18 cellular contexts compared by ENCODE assay signal in genomic region chr14:65827520-65827919, GRCh38.
DNase-seq lines count a peak whose midpoint lies in the region; ATAC-seq and TF ChIP-seq lines count a peak whose summit lies in the region.
"Had no signal": no experiment of that assay in that cellular context is flagged by ENCODE, and none has a peak within 500 bp of the region (broad histone marks: within the 10 kb centered on the region; RNA-seq: fewer than 3 reads in every experiment).

No MANE protein-coding gene starts in this region.

- H3K27ac Mint-ChIP-seq in activated CD4-positive, alpha-beta T cell treated with anti-CD3 and anti-CD28 coated beads, Interleukin-2, amount 10 ng/mL, durations not matched to agents 7 days and 5 days: peak overlapping the region; percentile 27
- H3K27ac Mint-ChIP-seq in activated CD4-positive, alpha-beta T cell treated with anti-CD3 and anti-CD28 coated beads, Interleukin-2, amount 10 ng/mL, durations not matched to agents 24 days and 14 days: no peak overlapping the region
- H3K27ac Mint-ChIP-seq: IgD-negative memory B cell had no signal

- peaks cover 3% of the 10 kb centered on the region for H3K27me3 Mint-ChIP-seq in activated CD4-positive, alpha-beta T cell treated with anti-CD3 and anti-CD28 coated beads, Interleukin-2, amount 10 ng/mL, durations not matched to agents 7 days and 5 days
- peaks cover 9% of the 10 kb centered on the region for H3K27me3 Mint-ChIP-seq in activated CD4-positive, alpha-beta T cell treated with anti-CD3 and anti-CD28 coated beads, Interleukin-2, amount 10 ng/mL, durations not matched to agents 24 days and 14 days
- H3K27me3 Mint-ChIP-seq: CD4-positive, alpha-beta memory T cell; IgD-negative memory B cell had no signal

- no peaks in the 10 kb centered on the region for H3K79me2 ChIP-seq in Loucy (ENCODE audit: insufficient read depth, low read length)

- no peak overlapping the region for H3K4me3 Mint-ChIP-seq in activated CD4-positive, alpha-beta T cell treated with anti-CD3 and anti-CD28 coated beads, Interleukin-2, amount 10 ng/mL, durations not matched to agents 7 days and 5 days
- H3K4me3 Mint-ChIP-seq in activated CD4-positive, alpha-beta T cell treated with anti-CD3 and anti-CD28 coated beads, Interleukin-2, amount 10 ng/mL, durations not matched to agents 24 days and 14 days: no peak overlapping the region
- H3K4me3 Mint-ChIP-seq: CD14-positive monocyte; CD4-positive, alpha-beta memory T cell had no signal

- no peak overlapping the region for H3K9ac ChIP-seq in Loucy (ENCODE audit: low read depth, low read length, poor library complexity, severe bottlenecking)
- H3K9ac ChIP-seq: BLaER1, GM23248 had no signal

- no peaks in the 10 kb centered on the region for H3K9me2 ChIP-seq in Loucy (replicated peaks; ENCODE audit: low read depth, low read length)

- TF ChIP-seq CTCF in Loucy (conservative IDR thresholded peaks at IDR 0.05; ENCODE audit: low read length) (0 out of 2 replicates have a peak, but pooled peaks have one; percentile 11), epithelial cell of proximal tubule (conservative IDR thresholded peaks at IDR 0.05; ENCODE audit: low read depth, low read length) (peak; percentile 14)

- H4K20me1 ChIP-seq in Loucy (ENCODE audit: insufficient read depth, low read length, poor library complexity, severe bottlenecking): no peaks in the 10 kb centered on the region
- H4K20me1 ChIP-seq: BLaER1 had no signal

- H3K4me3 ChIP-seq in Loucy (ENCODE audit: low read length, poor library complexity, severe bottlenecking) (no peak overlapping the region), epithelial cell of proximal tubule (ENCODE audit: low read depth, low read length) (no peak overlapping the region)
- H3K4me3 ChIP-seq: A549, BLaER1, GM23248 had no signal

- no peak for ATAC-seq in HG02884 (IDR thresholded peaks at IDR 0.05; ENCODE audit: unreplicated experiment)
- ATAC-seq: A549, HepG2 had no signal

- no peak for DNase-seq in activated CD4-positive, alpha-beta T cell treated with anti-CD3 and anti-CD28 coated beads, Interleukin-2, amount 10 ng/mL, durations not matched to agents 7 days and 5 days
- no peak for DNase-seq in activated CD4-positive, alpha-beta T cell treated with anti-CD3 and anti-CD28 coated beads, Interleukin-2, amount 10 ng/mL, durations not matched to agents 24 days and 14 days
- DNase-seq in epithelial cell of proximal tubule (ENCODE audit: low read depth) (no peak), A172 (ENCODE audit: low spot score) (no peak)
- no peak for DNase-seq in activated CD8-positive, alpha-beta memory T cell treated with anti-CD3 and anti-CD28 coated beads, Interleukin-2, amount 50 U/mL, for 4 hours
- DNase-seq: CD4-positive, alpha-beta memory T cell; DMS153; DMS79; GDM1; GM23248; HCEC 1CT had no signal

- no peaks in the 10 kb centered on the region for H3F3A ChIP-seq in Loucy (ENCODE audit: low read depth)

- no peaks in the 10 kb centered on the region for H3K9me3 ChIP-seq in Loucy (ENCODE audit: insufficient read depth, low read depth, low read length)
- H3K9me3 ChIP-seq: A549, BLaER1 had no signal

- peaks cover 31% of the 10 kb centered on the region for H3K4me1 Mint-ChIP-seq in activated CD4-positive, alpha-beta T cell treated with anti-CD3 and anti-CD28 coated beads, Interleukin-2, amount 10 ng/mL, durations not matched to agents 7 days and 5 days
- H3K4me1 Mint-ChIP-seq in activated CD4-positive, alpha-beta T cell treated with anti-CD3 and anti-CD28 coated beads, Interleukin-2, amount 10 ng/mL, durations not matched to agents 24 days and 14 days: peaks cover 21% of the 10 kb centered on the region
- H3K4me1 Mint-ChIP-seq: CD14-positive monocyte had no signal

- POLR2A ChIA-PET in activated CD4-positive, alpha-beta T cell treated with anti-CD3 and anti-CD28 coated beads, Interleukin-2, amount 10 ng/mL, durations not matched to agents 7 days and 5 days (lab: Charles Lee): no interaction called here

- CTCF ChIA-PET in activated CD4-positive, alpha-beta T cell treated with anti-CD3 and anti-CD28 coated beads, Interleukin-2, amount 10 ng/mL, durations not matched to agents 7 days and 5 days (lab: Charles Lee): interaction anchor here (1.0 to 2.0 kb wide), 2 partner anchors 17 to 412 kb away, joined by 3 to 6 read pairs; no protein-coding TSS in a partner anchor

- no peak overlapping the region for H2AFZ ChIP-seq in Loucy (ENCODE audit: low read length)
- H2AFZ ChIP-seq: GM23248 had no signal

- H3K4me1 ChIP-seq in Loucy (ENCODE audit: insufficient read depth, low read length, poor library complexity, severe bottlenecking): peaks cover 6% of the 10 kb centered on the region
- H3K4me1 ChIP-seq: BLaER1 had no signal

- H3K27me3 ChIP-seq in Loucy (ENCODE audit: insufficient read depth, low read length, poor library complexity, severe bottlenecking): no peaks in the 10 kb centered on the region
- H3K27me3 ChIP-seq: BLaER1 had no signal

- H3K36me3 ChIP-seq in Loucy (ENCODE audit: insufficient read depth, low read length): no peaks in the 10 kb centered on the region
- H3K36me3 ChIP-seq: BLaER1 had no signal

- H3K9me3 Mint-ChIP-seq in activated CD4-positive, alpha-beta T cell treated with anti-CD3 and anti-CD28 coated beads, Interleukin-2, amount 10 ng/mL, durations not matched to agents 7 days and 5 days: no peaks in the 10 kb centered on the region
- H3K9me3 Mint-ChIP-seq in activated CD4-positive, alpha-beta T cell treated with anti-CD3 and anti-CD28 coated beads, Interleukin-2, amount 10 ng/mL, durations not matched to agents 24 days and 14 days: peaks cover 5% of the 10 kb centered on the region
- H3K9me3 Mint-ChIP-seq: CD4-positive, alpha-beta memory T cell had no signal

- intact Hi-C loops in activated CD4-positive, alpha-beta T cell treated with anti-CD3 and anti-CD28 coated beads, Interleukin-2, amount 10 ng/mL, durations not matched to agents 24 days and 14 days (cut with micrococcal nuclease): no loop called here

- no peak overlapping the region for H3K4me2 ChIP-seq in Loucy (ENCODE audit: low read depth, low read length, poor library complexity, severe bottlenecking)
- H3K4me2 ChIP-seq: A549, BLaER1 had no signal

- H3K36me3 Mint-ChIP-seq in activated CD4-positive, alpha-beta T cell treated with anti-CD3 and anti-CD28 coated beads, Interleukin-2, amount 10 ng/mL, durations not matched to agents 7 days and 5 days (ENCODE audit: low read depth): peaks cover 5% of the 10 kb centered on the region
- no peaks in the 10 kb centered on the region for H3K36me3 Mint-ChIP-seq in activated CD4-positive, alpha-beta T cell treated with anti-CD3 and anti-CD28 coated beads, Interleukin-2, amount 10 ng/mL, durations not matched to agents 24 days and 14 days (ENCODE audit: low read depth)
- H3K36me3 Mint-ChIP-seq: CD14-positive monocyte; CD4-positive, alpha-beta memory T cell had no signal
